Comparison of ENCODE assay signal across 17 cellular contexts in the genomic region with DNA sequence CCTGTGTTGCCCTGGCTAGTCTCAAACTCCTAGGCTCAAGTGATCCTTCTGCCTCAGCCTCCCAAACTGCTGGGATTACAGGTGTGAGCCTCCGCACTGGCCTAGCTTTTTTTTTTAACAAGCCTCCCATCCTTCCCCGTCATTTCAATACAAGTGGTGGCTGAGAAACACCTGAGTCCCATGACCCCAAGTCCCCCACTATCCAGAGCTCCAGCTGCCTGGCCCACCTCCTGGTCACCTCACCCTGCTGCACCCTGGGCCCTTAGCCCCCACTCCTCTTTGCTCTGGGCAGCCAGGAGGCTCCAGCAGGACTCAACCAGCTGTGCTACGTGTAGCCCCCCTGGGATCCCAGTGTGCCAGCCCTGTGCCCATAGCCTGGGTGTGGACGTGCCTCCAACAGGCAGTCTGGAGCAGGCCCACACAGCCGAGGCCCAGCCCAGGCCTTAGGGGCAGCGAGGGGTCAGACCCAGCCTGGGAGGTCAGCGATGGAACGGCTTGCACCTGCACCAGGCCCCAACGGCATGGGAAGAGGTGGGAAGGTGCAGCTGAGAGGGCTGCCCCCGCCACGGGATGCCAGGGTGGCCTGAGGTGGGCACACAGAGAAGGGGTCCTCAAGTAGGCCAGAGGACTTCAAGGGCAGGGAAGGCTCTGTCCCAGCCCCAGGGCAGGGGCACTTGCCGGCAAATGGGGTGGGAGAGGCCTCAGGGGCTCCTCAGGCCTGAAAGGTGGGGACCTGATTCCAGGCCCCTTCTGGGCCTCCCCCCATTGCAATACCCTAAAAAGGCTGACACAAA. TPM values are rescaled to one million over a fixed set of nuclear protein-coding genes. Genes with fewer than 3 reads are reported as not detected.
A peak's percentile ranks its signal among the peaks of the same experiment; 100 is the strongest.
DNase-seq lines count a peak whose midpoint lies in the region; ATAC-seq, FAIRE-seq and TF ChIP-seq lines count a peak whose summit lies in the region.
"Had no signal": no experiment of that assay in that cellular context is flagged by ENCODE, and none has a peak within 500 bp of the region (broad histone marks: within the 10 kb centered on the region; RNA-seq: fewer than 3 reads in every experiment).

No MANE protein-coding gene starts in this region.

- in situ Hi-C loops in Panc1 (cut with HindIII; ENCODE audit: low pct_unique_long_range_greater_than_20kb, low sequenced_read_pairs), result no loop called here

- TF ChIP-seq POLR2A in esophagus muscularis mucosa (IDR thresholded peaks at IDR 0.05; ENCODE audit: low read depth), result no peak
- no peak for TF ChIP-seq POLR2A in suprapubic skin (IDR thresholded peaks at IDR 0.05)

- H3K27me3 ChIP-seq in Panc1 (ENCODE audit: control insufficient read depth, insufficient read depth, low read length) (no peaks in the 10 kb centered on the region), esophagus muscularis mucosa (peaks cover 0 to 5% (median 0%) of the 10 kb centered on the region in 4 donors), muscle layer of duodenum (ENCODE audit: low read depth, low read length) (no peaks in the 10 kb centered on the region), suprapubic skin (no peaks in the 10 kb centered on the region), small intestine (ENCODE audit: control insufficient read depth in 2 of 2, insufficient read depth in 2 of 2, low read length in 2 of 2) (peaks cover 0 to 4% of the 10 kb centered on the region in 2 donors)

- DNase-seq in Panc1 (ENCODE audit: low read depth, low spot score) (no peak), esophagus muscularis mucosa (ENCODE audit: extremely low spot score) (no peak), suprapubic skin (ENCODE audit: low spot score in 2 of 2) (peak in 1 of 2 donors; percentile 78), HK-2 (ENCODE audit: unreplicated experiment) (no peak), small intestine (no peak), NCI-H146 treated with DMSO at 0.1 percent for 48 hours (lab: John Stamatoyannopoulos, UW; ENCODE audit: unreplicated experiment) (no peak)
- DNase-seq: activated CD4-positive, alpha-beta T cell treated with anti-CD3 and anti-CD28 coated beads for 48 hours; activated T-cell treated with anti-CD3 and anti-CD28 coated beads, Interleukin-2, amount 50 U/mL, for 72 hours; anterior cingulate cortex; C1 segment of cervical spinal cord; stimulated activated CD4-positive, alpha-beta T cell treated with anti-CD3 and anti-CD28 coated beads, Interleukin-2, amount 100 ng/mL, for 48 hours had no signal

- H3K4me1 ChIP-seq in Panc1 (ENCODE audit: control insufficient read depth, insufficient read depth, low read length) (peaks cover 60% of the 10 kb centered on the region), esophagus muscularis mucosa (peaks cover 84 to 100% (median 100%) of the 10 kb centered on the region in 4 donors), muscle layer of duodenum (ENCODE audit: control insufficient read depth in 1 of 2, insufficient read depth in 2 of 2, low read length in 2 of 2) (peaks cover 29 to 89% of the 10 kb centered on the region in 2 donors), suprapubic skin (peaks cover 92% of the 10 kb centered on the region), small intestine (ENCODE audit: control insufficient read depth in 2 of 2, insufficient read depth in 1 of 2, low read depth in 1 of 2, low read length in 1 of 2) (peaks cover 0 to 5% of the 10 kb centered on the region in 2 donors)

- FAIRE-seq in small intestine (lab: Jason Lieb, UNC), result no peak
- FAIRE-seq: GM19239 had no signal

- no peaks in the 10 kb centered on the region for H3K9me3 ChIP-seq in Panc1 (ENCODE audit: control insufficient read depth, insufficient read depth, low read depth, low read length)
- no peaks in the 10 kb centered on the region for H3K9me3 ChIP-seq in esophagus muscularis mucosa
- no peaks in the 10 kb centered on the region for H3K9me3 ChIP-seq in muscle layer of duodenum (ENCODE audit: control insufficient read depth in 1 of 2, low read length in 2 of 2)
- no peaks in the 10 kb centered on the region for H3K9me3 ChIP-seq in suprapubic skin
- H3K9me3 ChIP-seq in small intestine (ENCODE audit: control insufficient read depth, low read depth), result no peaks in the 10 kb centered on the region

- CTCF ChIA-PET in Panc1 (lab: Charles Lee), result interaction anchor here (0.6 to 1.8 kb wide), 2 partner anchors 74 to 191 kb away, joined by 3 to 8 read pairs; no protein-coding TSS in a partner anchor

- H3K36me3 ChIP-seq in Panc1 (ENCODE audit: control insufficient read depth, insufficient read depth, low read length), result no peaks in the 10 kb centered on the region
- no peaks in the 10 kb centered on the region for H3K36me3 ChIP-seq in esophagus muscularis mucosa
- no peaks in the 10 kb centered on the region for H3K36me3 ChIP-seq in muscle layer of duodenum (ENCODE audit: control insufficient read depth in 1 of 2, insufficient read depth in 2 of 2, low read length in 2 of 2)
- H3K36me3 ChIP-seq in suprapubic skin, result no peaks in the 10 kb centered on the region
- H3K36me3 ChIP-seq in small intestine (ENCODE audit: control insufficient read depth in 2 of 2, insufficient read depth in 2 of 2, low read length in 2 of 2), result no peaks in the 10 kb centered on the region

- TF ChIP-seq CTCF in Panc1 (IDR thresholded peaks at IDR 0.05) (no peak), esophagus muscularis mucosa (IDR thresholded peaks at IDR 0.05) (no peak), suprapubic skin (IDR thresholded peaks at IDR 0.05) (no peak)

- intact Hi-C loops in Panc1 (cut with micrococcal nuclease; ENCODE audit: unreplicated experiment) (loop anchor here (5.0 kb wide), 1 partner anchor 76 kb away; no protein-coding TSS in a partner anchor), esophagus muscularis mucosa (cut with DNase I) (loop anchor here (5.0 kb wide), 1 partner anchor 39 kb away; no protein-coding TSS in a partner anchor)

- BruUV-seq in Panc1 (replicated peaks; lab: Mats Ljungman, UMichigan), result no TSS peak

- H3K27ac ChIP-seq in Panc1 (ENCODE audit: low read length) (peak overlapping the region; percentile 93), esophagus muscularis mucosa (replicated peaks in 1 of 4) (peak overlapping the region; percentile 87 to 99 (median 94)), muscle layer of duodenum (ENCODE audit: low read length) (peak overlapping the region; percentile 56), suprapubic skin (peak overlapping the region; percentile 96), small intestine (ENCODE audit: low read depth in 1 of 2, low read length in 1 of 2) (no peak overlapping the region)

- 92% methylated on average over 4 of the region's 12 CpGs for WGBS in esophagus muscularis mucosa
- WGBS in suprapubic skin, result 61% methylated on average over 12 of the region's 12 CpGs
- 68 to 85% (median 77%) methylated on average over 12 of the region's 12 CpGs for WGBS in small intestine, 3 donors

- POLR2A ChIA-PET in Panc1 (lab: Charles Lee), result interaction anchor here (0.6 kb wide), 2 partner anchors 166 to 383 kb away, joined by 3 read pairs; no protein-coding TSS in a partner anchor

- peak overlapping the region in 1 of 2 experiments; percentile 77; a peak in 1 of 4 replicates for H3K4me3 ChIP-seq in Panc1 (ENCODE audit: low read depth in 2 of 2, low read length in 2 of 2)
- no peak overlapping the region for H3K4me3 ChIP-seq in esophagus muscularis mucosa
- H3K4me3 ChIP-seq in muscle layer of duodenum (ENCODE audit: low read depth in 1 of 2, low read length in 2 of 2), result peak overlapping the region in 1 of 2 donors; percentile 5
- H3K4me3 ChIP-seq in suprapubic skin, result peak overlapping the region; percentile 62
- H3K4me3 ChIP-seq in small intestine (ENCODE audit: low read depth in 1 of 2, low read length in 2 of 2), result no peak overlapping the region

- ATAC-seq in Panc1 (no peak), GM21381 (IDR thresholded peaks at IDR 0.05; ENCODE audit: unreplicated experiment) (no peak)
- ATAC-seq: activated T-cell treated with anti-CD3 and anti-CD28 coated beads, Interleukin-2, amount 50 U/mL, for 72 hours; stimulated activated effector memory CD8-positive, alpha-beta T cell treated with anti-CD3 and anti-CD28 coated beads, Interleukin-12 subunit alpha, Interleukin-12 subunit beta, amount 100 ng/mL, for 72 hours; T-helper 17 cell had no signal

- TF ChIP-seq EP300 in esophagus muscularis mucosa (IDR thresholded peaks at IDR 0.05) (no peak), suprapubic skin (IDR thresholded peaks at IDR 0.05) (no peak)

RNA-seq across cellular contexts. Expression of gene AHNAK2, which starts 6.5 kb away (rescaled TPM):
- total RNA-seq in Panc1 (2021; ENCODE audit: unreplicated experiment), result 223 TPM
- 148 TPM for polyA plus RNA-seq in Panc1 (2012; ENCODE audit: insufficient read length)
- 100 to 1,000 TPM in 3 of 4 donors, 10 to 100 TPM in 1; 95.3 to 277 (median 195) TPM for total RNA-seq in esophagus muscularis mucosa
- total RNA-seq in suprapubic skin, result 100 to 1,000 TPM; 829 to 975 (median 858) TPM
- polyA plus RNA-seq in small intestine, result 1 to 10 TPM in 1 of 3 donors, under 1 TPM in 2; under 0.01 to 6.3 (median under 0.01) TPM
- total RNA-seq: T-helper 17 cell had no signal

RNA-seq across cellular contexts. Expression of gene CLBA1, which starts 13.9 kb away (rescaled TPM):
- total RNA-seq in Panc1 (2021; ENCODE audit: unreplicated experiment) (13.8 TPM), esophagus muscularis mucosa (1 to 10 TPM; 3.7 to 9.8 (median 6.7) TPM), suprapubic skin (10 to 100 TPM in 2 of 4 donors, 1 to 10 TPM in 2; 6.3 to 10.9 (median 9.1) TPM)
- polyA plus RNA-seq in Panc1 (2012; ENCODE audit: insufficient read length), result 11.9 TPM
- 1 to 10 TPM in 2 of 3 donors, under 1 TPM in 1; 0.89 to 5.0 (median 1.4) TPM for polyA plus RNA-seq in small intestine

RNA-seq across cellular contexts. Expression of gene PLD4, which starts 47.0 kb away (rescaled TPM):
- 0.15 TPM for total RNA-seq in Panc1 (2021; ENCODE audit: unreplicated experiment)
- not detected for polyA plus RNA-seq in Panc1 (2012; ENCODE audit: insufficient read length)
- under 1 TPM; under 0.01 to 0.50 (median 0.15) TPM for total RNA-seq in esophagus muscularis mucosa
- under 1 TPM in 1 of 4 donors, not detected in 3; 0.16 TPM for total RNA-seq in suprapubic skin
- polyA plus RNA-seq in small intestine, result 1 to 10 TPM in 1 of 3 donors, under 1 TPM in 1, not detected in 1; 0.42 to 1.4 TPM
- total RNA-seq: glomerular endothelial cell had no signal

RNA-seq across cellular contexts. Expression of gene CDCA4, which starts 49.2 kb away (rescaled TPM):
- total RNA-seq in Panc1 (2021; ENCODE audit: unreplicated experiment) (39.9 TPM), esophagus muscularis mucosa (1 to 10 TPM; 5.0 to 8.0 (median 6.0) TPM), suprapubic skin (10 to 100 TPM; 27.7 to 38.6 (median 35.8) TPM)
- 32.9 TPM for polyA plus RNA-seq in Panc1 (2012; ENCODE audit: insufficient read length)
- polyA plus RNA-seq in small intestine, result 10 to 100 TPM in 1 of 3 donors, 1 to 10 TPM in 2; 2.7 to 10.9 (median 2.9) TPM

Comparison
In these comparisons a context has a peak if more than half of its experiments do, and no peak if none do; other contexts are left out.
1. H3K27ac ChIP-seq: peak in Panc1 (single experiment), esophagus muscularis mucosa (4 of 4), muscle layer of duodenum (single experiment) and suprapubic skin (single experiment); none in small intestine (0 of 2).